26 cellular contexts compared by ENCODE assay signal in genomic region chr2:3848776-3849175, GRCh38.
"Had no signal": no experiment of that assay in that cellular context is flagged by ENCODE, and none has a peak within 500 bp of the region (broad histone marks: within the 10 kb centered on the region; RNA-seq: fewer than 3 reads in every experiment).

No MANE protein-coding gene starts in this region.

- H3K9ac ChIP-seq: parathyroid adenoma had no signal

- DNase-seq: naive thymus-derived CD4-positive, alpha-beta T cell; natural killer cell; occipital lobe; ovary; posterior cingulate gyrus; psoas muscle; right cardiac atrium; right lobe of liver; sigmoid colon; small intestine; stimulated activated CD4-positive, alpha-beta T cell treated with anti-CD3 and anti-CD28 coated beads, Interleukin-15, amount 100 ng/mL, for 24 hours; stimulated activated CD4-positive, alpha-beta T cell treated with anti-CD3 and anti-CD28 coated beads, Interleukin-2, amount 100 ng/mL, for 24 hours; stimulated activated CD4-positive, alpha-beta T cell treated with anti-CD3 and anti-CD28 coated beads, Interleukin-2, amount 100 ng/mL, for 48 hours; stimulated activated CD4-positive, alpha-beta T cell treated with anti-CD3 and anti-CD28 coated beads, Interleukin-4, amount 100 ng/mL, for 24 hours; stimulated activated naive B cell treated with anti-CD40 and anti-IgM and Interleukin-4, amounts not matched to agents 10 μg/mL and 1 μg/mL and 100 μg/mL, for 72 hours; stimulated activated naive CD4-positive, alpha-beta T cell treated with Interleukin-2 at 50 U/mL for 16 hours; stomach; thyroid gland; trophoblast cell; upper lobe of left lung had no signal

- H3K36me3 ChIP-seq: ovary, right lobe of liver, sigmoid colon, stomach, thoracic aorta, thyroid gland, tibial nerve, upper lobe of left lung, vagina had no signal

- ATAC-seq: naive thymus-derived CD4-positive, alpha-beta T cell; natural killer cell; psoas muscle; right cardiac atrium; right lobe of liver; stimulated activated effector memory CD8-positive, alpha-beta T cell treated with anti-CD3 and anti-CD28 coated beads, Interleukin-12 subunit alpha, Interleukin-12 subunit beta, amount 100 ng/mL, for 72 hours; stimulated activated naive B cell treated with anti-CD40 and anti-IgM and Interleukin-4, amounts not matched to agents 10 μg/mL and 1 μg/mL and 100 μg/mL, for 72 hours had no signal

- H3K79me2 ChIP-seq: parathyroid adenoma had no signal

- FAIRE-seq: small intestine, urothelium cell line had no signal

- H3K4me3 ChIP-seq: ovary, psoas muscle, right lobe of liver, sigmoid colon, stomach, thoracic aorta, thyroid gland, tibial nerve, upper lobe of left lung, vagina had no signal

- H3K9me3 ChIP-seq: ovary, psoas muscle, right lobe of liver, thoracic aorta, thyroid gland, vagina had no signal

- H3K27me3 ChIP-seq: ovary, right lobe of liver, sigmoid colon, stomach, thyroid gland, tibial nerve, upper lobe of left lung, vagina had no signal

- H2AFZ ChIP-seq: parathyroid adenoma had no signal

- H3K4me1 ChIP-seq: parathyroid adenoma, psoas muscle, sigmoid colon, stomach, thyroid gland, tibial nerve, upper lobe of left lung, vagina had no signal

- H3K27ac ChIP-seq: ovary, parathyroid adenoma, psoas muscle, right lobe of liver, sigmoid colon, stomach, thoracic aorta, thyroid gland, tibial nerve, upper lobe of left lung, vagina had no signal
